ENCODE assay signal across 8 cellular contexts in genomic region chr1:227317541-227318002, GRCh38. TPM values are rescaled to one million over a fixed set of nuclear protein-coding genes. Genes with fewer than 3 reads are reported as not detected.
DNase-seq lines count a peak whose midpoint lies in the region; ATAC-seq, FAIRE-seq and TF ChIP-seq lines count a peak whose summit lies in the region.

No MANE protein-coding gene starts in this region.

- ATAC-seq in activated naive CD8-positive, alpha-beta T cell treated with anti-CD3 and anti-CD28 coated beads, Interleukin-2, amount 50 U/mL, for 24 hours: no peak
- ATAC-seq in omental fat pad (ENCODE audit: low FRiP score): peak; percentile 24

- POLR2A ChIA-PET in A673 (lab: Charles Lee; ENCODE audit: low non-redundant PET): no interaction called here

- intact Hi-C loops in A673 (cut with micrococcal nuclease; ENCODE audit: unreplicated experiment): loop anchor here (5.0 to 10.0 kb wide), 2 partner anchors 80 to 117 kb away; no protein-coding TSS in a partner anchor
- intact Hi-C loops in head of caudate nucleus (cut with DNase I): loop anchor here (5.0 to 10.0 kb wide), 2 partner anchors 115 to 373 kb away; partner anchors contain the start of gene COQ8A

- no peak for FAIRE-seq in GM12892 (lab: Jason Lieb, UNC)

- H3K36me3 Mint-ChIP-seq in activated naive CD8-positive, alpha-beta T cell treated with anti-CD3 and anti-CD28 coated beads, Interleukin-2, amount 50 U/mL, for 24 hours (ENCODE audit: low read depth): no peaks in the 10 kb centered on the region

- H3K4me3 Mint-ChIP-seq in activated naive CD8-positive, alpha-beta T cell treated with anti-CD3 and anti-CD28 coated beads, Interleukin-2, amount 50 U/mL, for 24 hours: peak overlapping the region; percentile 78

- H3K9me3 Mint-ChIP-seq in activated naive CD8-positive, alpha-beta T cell treated with anti-CD3 and anti-CD28 coated beads, Interleukin-2, amount 50 U/mL, for 24 hours: peaks cover 9% of the 10 kb centered on the region

- H3K27me3 Mint-ChIP-seq in activated naive CD8-positive, alpha-beta T cell treated with anti-CD3 and anti-CD28 coated beads, Interleukin-2, amount 50 U/mL, for 24 hours: peaks cover 65% of the 10 kb centered on the region

- H3K4me1 Mint-ChIP-seq in activated naive CD8-positive, alpha-beta T cell treated with anti-CD3 and anti-CD28 coated beads, Interleukin-2, amount 50 U/mL, for 24 hours: peaks cover 9% of the 10 kb centered on the region

- DNase-seq in A673 (ENCODE audit: low spot score): peak; percentile 86
- peak; percentile 38 for DNase-seq in GM10266 (ENCODE audit: extremely low spot score)
- peak; percentile 50 for DNase-seq in NCI-H2196 (lab: John Stamatoyannopoulos, UW; ENCODE audit: unreplicated experiment)
- DNase-seq in activated naive CD8-positive, alpha-beta T cell treated with anti-CD3 and anti-CD28 coated beads, Interleukin-2, amount 50 U/mL, for 24 hours: peak; percentile 14
- peak; percentile 34 to 84 (median 67) for DNase-seq in head of caudate nucleus
- DNase-seq in omental fat pad (ENCODE audit: low spot score): no peak
- no peak for DNase-seq in GM12892 (ENCODE audit: insufficient read length)
- DNase-seq in cortex of kidney (lab: John Stamatoyannopoulos, UW): no peak

- no peak for TF ChIP-seq POLR2A in GM12892 (IDR thresholded peaks at IDR 0.05; ENCODE audit: low read depth, low read length)

- peaks cover 11% of the 10 kb centered on the region for H3K4me1 ChIP-seq in A673 (ENCODE audit: insufficient read depth, low read length, poor library complexity, severe bottlenecking)

- peaks cover 21% of the 10 kb centered on the region for H3K27me3 ChIP-seq in A673 (replicated peaks; ENCODE audit: insufficient read depth, low read depth, low read length, poor library complexity)

- TF ChIP-seq CTCF in A673 (conservative IDR thresholded peaks at IDR 0.05; ENCODE audit: low read depth, low read length) (0 out of 2 replicates have a peak, but pooled peaks have one; percentile 23), GM10266 (IDR thresholded peaks at IDR 0.05; ENCODE audit: control insufficient read depth, insufficient read depth, low read depth, missing control alignments) (no peak), omental fat pad (IDR thresholded peaks at IDR 0.05) (no peak)

- BruUV-seq in A673 (replicated peaks; lab: Mats Ljungman, UMichigan): no TSS peak

- H3K4me3 ChIP-seq in A673 (ENCODE audit: low read depth, low read length, poor library complexity, severe bottlenecking): peak overlapping the region; percentile 90

- no peaks in the 10 kb centered on the region for H3K9me3 ChIP-seq in A673 (ENCODE audit: low read depth, low read length, poor library complexity, severe bottlenecking)

- H3K36me3 ChIP-seq in A673 (ENCODE audit: insufficient read depth, low read length, poor library complexity, severe bottlenecking): no peaks in the 10 kb centered on the region

- no peak overlapping the region for H3K27ac Mint-ChIP-seq in activated naive CD8-positive, alpha-beta T cell treated with anti-CD3 and anti-CD28 coated beads, Interleukin-2, amount 50 U/mL, for 24 hours

- CTCF ChIA-PET in A673 (lab: Charles Lee): no interaction called here

- H3K27ac ChIP-seq in A673 (ENCODE audit: low read depth, low read length, poor library complexity, severe bottlenecking): peak overlapping the region; percentile 92

RNA-seq across cellular contexts. Expression of gene CDC42BPA, which starts 0.7 kb away (rescaled TPM):
- total RNA-seq in A673 (2021) (21.0 and 21.7 TPM in 2 replicates), omental fat pad (10 to 100 TPM; 33.3 to 92.7 (median 39.9) TPM)
- 0.21 TPM for polyA plus RNA-seq in GM12892 (2012; ENCODE audit: missing spikeins)

Comparison
In these comparisons a context has a peak if more than half of its experiments do, and no peak if none do; other contexts are left out.
1. DNase-seq: peak in A673 (single experiment), GM10266 (single experiment), NCI-H2196 (single experiment), activated naive CD8-positive, alpha-beta T cell treated with anti-CD3 and anti-CD28 coated beads, Interleukin-2, amount 50 U/mL, for 24 hours (single experiment) and head of caudate nucleus (42 of 42); none in omental fat pad (single experiment), GM12892 (single experiment) and cortex of kidney (single experiment).